In the genomic region with DNA sequence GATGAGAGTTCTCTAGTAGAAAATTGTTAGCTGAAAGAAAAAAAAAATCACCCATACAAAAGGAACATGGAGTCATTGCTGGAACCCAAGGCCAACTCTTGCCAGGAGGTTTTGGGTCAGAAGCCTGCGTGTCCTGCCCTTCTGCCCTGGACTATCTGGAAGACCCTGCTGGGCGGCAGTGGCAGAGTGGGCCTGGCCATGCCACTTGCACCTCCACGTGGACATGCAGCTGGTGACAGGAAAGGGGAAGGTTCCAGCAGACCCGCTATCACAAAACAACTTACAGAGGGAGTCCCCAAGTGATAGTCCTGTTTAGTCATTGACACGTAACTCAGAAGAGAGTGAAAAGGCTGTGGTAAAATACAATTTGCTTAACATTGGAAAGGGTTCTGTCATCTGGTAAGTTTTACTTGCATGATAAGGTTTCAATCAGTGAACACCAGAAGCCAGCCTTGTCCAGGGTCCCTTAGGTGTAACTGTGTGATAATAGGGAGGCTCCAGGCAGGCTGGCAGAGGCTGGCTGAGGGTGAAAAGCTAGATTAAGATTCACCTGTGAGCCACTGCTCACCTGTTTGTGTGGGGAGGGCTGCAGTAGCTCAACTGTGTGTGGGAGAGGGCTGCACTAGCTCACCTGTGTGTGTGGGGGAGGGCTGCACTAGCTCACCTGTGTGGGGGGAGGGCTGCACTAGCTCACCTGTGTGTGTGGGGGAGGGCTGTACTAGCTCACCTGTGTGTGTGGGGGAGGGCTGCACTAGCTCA, we compare ENCODE assay signal across 17 cellular contexts. TPM values are rescaled to one million over a fixed set of nuclear protein-coding genes. Genes with fewer than 3 reads are reported as not detected.
DNase-seq lines count a peak whose midpoint lies in the region; ATAC-seq and TF ChIP-seq lines count a peak whose summit lies in the region.
"Had no signal": no experiment of that assay in that cellular context is flagged by ENCODE, and none has a peak within 500 bp of the region (broad histone marks: within the 10 kb centered on the region; RNA-seq: fewer than 3 reads in every experiment).

No MANE protein-coding gene starts in this region.

- TF ChIP-seq CTCF in colonic mucosa (IDR thresholded peaks at IDR 0.05) = no peak

- H3K27ac ChIP-seq in colonic mucosa = peak overlapping the region; percentile 34
- H3K27ac ChIP-seq: adrenal gland, psoas muscle, upper lobe of right lung had no signal

- H3K27me3 ChIP-seq in colonic mucosa = no peaks in the 10 kb centered on the region
- H3K27me3 ChIP-seq: adrenal gland, upper lobe of right lung had no signal

- no peak overlapping the region for H3K4me3 ChIP-seq in colonic mucosa
- H3K4me3 ChIP-seq: adrenal gland, psoas muscle, upper lobe of right lung had no signal

- DNase-seq in colonic mucosa (no peak), posterior vena cava (ENCODE audit: low spot score) (peak; percentile 76), dermis blood vessel endothelial cell (no peak), NCI-H2081 treated with DMSO at 0.1 percent for 48 hours (lab: John Stamatoyannopoulos, UW) (no peak), SK-N-DZ (ENCODE audit: low spot score) (no peak)
- no peak for DNase-seq in stimulated activated CD4-positive, alpha-beta T cell treated with anti-CD3 and anti-CD28 coated beads, Interleukin-12 subunit alpha, Interleukin-12 subunit beta, amount 100 ng/mL, for 4 hours
- DNase-seq: activated CD4-positive, alpha-beta T cell treated with anti-CD3 and anti-CD28 coated beads for 1 hour; adrenal gland; head of caudate nucleus; KBM-7; NCI-H1436; NCI-H524; psoas muscle; upper lobe of right lung had no signal

- no peaks in the 10 kb centered on the region for H3K9me3 ChIP-seq in colonic mucosa
- H3K9me3 ChIP-seq: adrenal gland, psoas muscle, upper lobe of right lung had no signal

- no peaks in the 10 kb centered on the region for H3K36me3 ChIP-seq in colonic mucosa
- H3K36me3 ChIP-seq: adrenal gland had no signal

- peaks cover 18% of the 10 kb centered on the region for H3K4me1 ChIP-seq in colonic mucosa
- H3K4me1 ChIP-seq: adrenal gland had no signal

- ATAC-seq in GM18502 (IDR thresholded peaks at IDR 0.05; ENCODE audit: poor library complexity, unreplicated experiment) = peak; percentile 41
- peak; percentile 50 for ATAC-seq in HG02759 (IDR thresholded peaks at IDR 0.05; ENCODE audit: unreplicated experiment)
- ATAC-seq: psoas muscle, upper lobe of right lung had no signal

- intact Hi-C loops in colonic mucosa (cut with DNase I) = no loop called here
- intact Hi-C loops in posterior vena cava (cut with DNase I) = no loop called here

- peak overlapping the region in 1 of 2 donors; percentile 56 for H3K9ac ChIP-seq in colonic mucosa (ENCODE audit: low read depth in 2 of 2, low read length in 2 of 2)

RNA-seq across cellular contexts. Expression of a gene that starts 47.8 kb away (rescaled TPM):
- 100 to 1,000 TPM in 1 of 2 donors, 10 to 100 TPM in 1; 61.1 to 111 TPM for total RNA-seq in colonic mucosa
- total RNA-seq in posterior vena cava = 100 to 1,000 TPM; 816 to 963 TPM
- 1,112 and 1,320 TPM in 2 replicates for total RNA-seq in dermis blood vessel endothelial cell
- polyA plus RNA-seq in SK-N-DZ (2014; cell fraction: cytosol; rRNA removed) = 65.4 and 81.9 TPM in 2 replicates
- 108 and 116 TPM in 2 replicates for polyA plus RNA-seq in SK-N-DZ (2014; cell fraction: nucleus; rRNA removed)
- polyA plus RNA-seq: CD14-positive monocyte had no signal

RNA-seq across cellular contexts. Expression of a gene that starts 47.9 kb away (rescaled TPM):
- total RNA-seq in colonic mucosa (10 to 100 TPM; 27.0 to 97.0 TPM), posterior vena cava (1,000 to 10,000 TPM in 1 of 2 donors, 100 to 1,000 TPM in 1; 830 to 1,061 TPM), dermis blood vessel endothelial cell (1,485 and 1,882 TPM in 2 replicates)
- 47.5 and 48.2 TPM in 2 replicates for polyA plus RNA-seq in SK-N-DZ (2014; cell fraction: cytosol; rRNA removed)
- 44.8 and 49.1 TPM in 2 replicates for polyA plus RNA-seq in SK-N-DZ (2014; cell fraction: nucleus; rRNA removed)

Comparison
In these comparisons a context has a peak if more than half of its experiments do, and no peak if none do; other contexts are left out.
1. RNA of a gene that starts 47.9 kb away (total RNA-seq): 1,485 to 1,882 TPM in dermis blood vessel endothelial cell and 830 to 1,061 TPM in posterior vena cava; 27.0 to 97.0 TPM in colonic mucosa; every median in the first group is over 4 times any median in the second.